In the genomic region with DNA sequence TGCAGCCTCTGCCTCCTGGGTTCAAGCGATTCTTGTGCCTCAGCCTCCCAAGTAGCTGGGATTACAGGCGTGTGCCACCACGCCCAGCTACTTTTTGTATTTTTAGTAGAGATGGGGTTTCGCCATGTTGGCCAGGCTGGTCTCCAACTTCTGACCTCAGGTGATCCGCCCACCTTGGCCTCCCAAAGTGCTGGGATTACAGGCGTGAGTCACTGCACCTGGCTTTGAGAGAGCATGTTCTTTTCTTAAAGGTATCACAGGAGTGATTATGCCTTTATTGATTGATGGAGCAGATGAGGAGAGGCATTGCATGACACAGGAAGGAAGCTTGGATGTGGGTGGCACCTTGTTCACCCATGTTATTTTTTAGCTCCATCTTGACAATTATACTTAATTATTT, we compare ENCODE assay signal across 1 cellular context. TPM values are rescaled to one million over a fixed set of nuclear protein-coding genes. Genes with fewer than 3 reads are reported as not detected.
"Had no signal": no experiment of that assay in that cellular context is flagged by ENCODE, and none has a peak within 500 bp of the region (broad histone marks: within the 10 kb centered on the region; RNA-seq: fewer than 3 reads in every experiment).

No MANE protein-coding gene starts in this region.

RNA-seq across cellular contexts. Expression of a gene that starts 5.4 kb away (rescaled TPM):
- total RNA-seq: body of pancreas had no signal
